In the genomic region with DNA sequence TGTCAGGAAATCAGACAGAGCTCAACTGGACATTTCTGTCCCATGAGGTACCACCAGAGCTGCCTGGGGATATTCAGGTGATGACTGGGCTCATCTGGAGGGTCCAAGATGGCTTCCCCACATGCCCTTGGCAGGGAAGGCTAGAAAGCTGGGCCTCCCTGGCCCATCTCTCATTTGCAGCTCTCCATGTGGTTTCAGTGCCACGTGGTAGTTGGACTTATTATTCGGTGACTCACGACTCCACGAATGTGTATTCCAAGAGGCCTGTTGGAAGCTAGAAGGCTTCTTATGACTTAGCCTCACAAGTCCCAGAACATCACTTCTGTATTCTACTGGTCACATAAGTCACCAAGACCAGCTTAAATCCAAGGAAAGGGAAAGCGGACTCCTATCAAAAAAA, we compare ENCODE assay signal across 31 cellular contexts.
DNase-seq lines count a peak whose midpoint lies in the region; ATAC-seq, FAIRE-seq and TF ChIP-seq lines count a peak whose summit lies in the region.
"Had no signal": no experiment of that assay in that cellular context is flagged by ENCODE, and none has a peak within 500 bp of the region (broad histone marks: within the 10 kb centered on the region; RNA-seq: fewer than 3 reads in every experiment).

No MANE protein-coding gene starts in this region.

- DNase-seq in AG08395 (ENCODE audit: low spot score) (peak; percentile 70), H54 (ENCODE audit: insufficient read length, low spot score) (no peak), amniotic epithelial cell (ENCODE audit: low read depth) (peak; percentile 9), foreskin fibroblast (peak; percentile 42 to 52), D341Med (ENCODE audit: low spot score) (no peak)
- DNase-seq in activated CD4-positive, alpha-beta T cell treated with anti-CD3 and anti-CD28 coated beads for 48 hours: no peak
- DNase-seq: activated CD4-positive, alpha-beta memory T cell treated with anti-CD3 and anti-CD28 coated beads, Interleukin-2, amount 10 ng/mL, durations not matched to agents 7 days and 5 days; activated CD4-positive, CD25-positive, alpha-beta regulatory T cell treated with anti-CD3 and anti-CD28 coated beads, Interleukin-2, amount 50 U/mL, for 72 hours; anterior cingulate cortex; caudate nucleus; DMS53; HFFc6; left ventricle myocardium superior; naive thymus-derived CD4-positive, alpha-beta T cell; NCI-H1417 treated with DMSO at 0.1 percent for 48 hours; NCI-H2081 treated with DMSO at 0.1 percent for 48 hours; NCI-H345; NCI-H748 treated with DMSO at 0.1 percent for 48 hours; RPMI8226; stimulated activated naive CD8-positive, alpha-beta T cell treated with anti-CD3 and anti-CD28 coated beads, Interleukin-15, Interleukin-2, amounts not matched to agents 100 U/mL and 50 U/mL, for 24 hours; T-cell had no signal

- peak; percentile 53 for FAIRE-seq in H54 (lab: Jason Lieb, UNC)
- FAIRE-seq: A204.1, keratinocyte, TTC549 had no signal

- no peak for TF ChIP-seq POLR2A in H54 (IDR thresholded peaks at IDR 0.05; ENCODE audit: low read depth, low read length)

- ATAC-seq in GM21423 (IDR thresholded peaks at IDR 0.05; ENCODE audit: unreplicated experiment) (no peak), HG03457 (IDR thresholded peaks at IDR 0.05; ENCODE audit: unreplicated experiment) (no peak)
- ATAC-seq: activated naive CD4-positive, alpha-beta T cell treated with anti-CD3 and anti-CD28 coated beads, Interleukin-2, amount 50 U/mL, for 72 hours; left ventricle myocardium superior; naive thymus-derived CD4-positive, alpha-beta T cell; stimulated activated naive CD8-positive, alpha-beta T cell treated with anti-CD3 and anti-CD28 coated beads, Interleukin-15, Interleukin-2, amounts not matched to agents 100 U/mL and 50 U/mL, for 24 hours; T-cell had no signal

- no peak for TF ChIP-seq CTCF in foreskin fibroblast (IDR thresholded peaks at IDR 0.05; ENCODE audit: low read depth, low read length)

- H3K4me3 ChIP-seq in foreskin fibroblast (ENCODE audit: low read depth in 1 of 2, low read length in 2 of 2): no peak overlapping the region
- H3K4me3 ChIP-seq: esophagus muscularis mucosa, prostate gland, thoracic aorta, vagina had no signal

Comparison
In these comparisons a context has a peak if more than half of its experiments do, and no peak if none do; other contexts are left out.
1. DNase-seq: peak in AG08395 (single experiment), amniotic epithelial cell (single experiment) and foreskin fibroblast (2 of 2); none in H54 (single experiment), activated CD4-positive, alpha-beta T cell treated with anti-CD3 and anti-CD28 coated beads for 48 hours (single experiment) and D341Med (single experiment).